1 cellular context compared by ENCODE assay signal in genomic region chr9:734831-735511, GRCh38.
A peak's percentile ranks its signal among the peaks of the same experiment; 100 is the strongest.
TF ChIP-seq lines count a peak whose summit lies in the region.

No MANE protein-coding gene starts in this region.

TF ChIP-seq in HepG2, 621 proteins besides CTCF, POLR2A, EP300 and RAD21 (continued from another document and continues in another):
- no peak for TF ChIP-seq ZNF709 (CRISPR knock-in tag; IDR thresholded peaks at IDR 0.05)
- no peak for TF ChIP-seq ZNF768 (CRISPR knock-in tag; IDR thresholded peaks at IDR 0.05)
- no peak for TF ChIP-seq PLRG1 (conservative IDR thresholded peaks at IDR 0.05)
- no peak for TF ChIP-seq NBN (conservative IDR thresholded peaks at IDR 0.05)
- no peak for TF ChIP-seq ARNT (IDR thresholded peaks at IDR 0.05)
- TF ChIP-seq ZNF180 (CRISPR knock-in tag; IDR thresholded peaks at IDR 0.05; ENCODE audit: borderline replicate concordance, low read depth): no peak
- TF ChIP-seq ZNF468 (CRISPR knock-in tag; IDR thresholded peaks at IDR 0.05): no peak
- no peak for TF ChIP-seq KMT2B (CRISPR knock-in tag; IDR thresholded peaks at IDR 0.05)
- peak; percentile 42; the same call in 1 of the 2 replicates for TF ChIP-seq NR2F6 (IDR thresholded peaks at IDR 0.05)
- peak; percentile 75 for TF ChIP-seq NR2F6 (CRISPR knock-in tag; IDR thresholded peaks at IDR 0.05)
- no peak for TF ChIP-seq PREB (CRISPR knock-in tag; IDR thresholded peaks at IDR 0.05)
- no peak for TF ChIP-seq ZNF251 (CRISPR knock-in tag; IDR thresholded peaks at IDR 0.05)
- TF ChIP-seq ZNF552 (CRISPR knock-in tag; IDR thresholded peaks at IDR 0.05; ENCODE audit: borderline replicate concordance): no peak
- no peak for TF ChIP-seq ZNF878 (CRISPR knock-in tag; IDR thresholded peaks at IDR 0.05)
- TF ChIP-seq GFI1 (CRISPR knock-in tag; IDR thresholded peaks at IDR 0.05; ENCODE audit: borderline replicate concordance): no peak
- no peak for TF ChIP-seq ZNF629 (CRISPR knock-in tag; conservative IDR thresholded peaks at IDR 0.05)
- TF ChIP-seq RFXANK (CRISPR knock-in tag; IDR thresholded peaks at IDR 0.05): no peak
- 0 out of 2 replicates have a peak, but pooled peaks have one; percentile 61 for TF ChIP-seq ZBTB26 (CRISPR knock-in tag; IDR thresholded peaks at IDR 0.05; ENCODE audit: borderline replicate concordance)
- no peak for TF ChIP-seq MTF1 (CRISPR knock-in tag; IDR thresholded peaks at IDR 0.05)
- TF ChIP-seq HOXA7 (CRISPR knock-in tag; IDR thresholded peaks at IDR 0.05): no peak
- TF ChIP-seq PHF5A (CRISPR knock-in tag; IDR thresholded peaks at IDR 0.05; ENCODE audit: low read depth, unreplicated experiment): no peak
- no peak for TF ChIP-seq ZNF891 (CRISPR knock-in tag; IDR thresholded peaks at IDR 0.05)
- TF ChIP-seq ZFP1 (CRISPR knock-in tag; IDR thresholded peaks at IDR 0.05): no peak
- no peak for TF ChIP-seq MYNN (CRISPR knock-in tag; IDR thresholded peaks at IDR 0.05; ENCODE audit: low read depth)
- no peak for TF ChIP-seq ZNF329 (CRISPR knock-in tag; IDR thresholded peaks at IDR 0.05; ENCODE audit: low read depth)
- no peak for TF ChIP-seq PRDM15 (CRISPR knock-in tag; IDR thresholded peaks at IDR 0.05)
- no peak for TF ChIP-seq LBX2 (CRISPR knock-in tag; IDR thresholded peaks at IDR 0.05; ENCODE audit: borderline replicate concordance)
- peak; percentile 43; the same call in 1 of the 2 replicates for TF ChIP-seq GATAD1 (CRISPR knock-in tag; IDR thresholded peaks at IDR 0.05)
- TF ChIP-seq ZNF121 (CRISPR knock-in tag; IDR thresholded peaks at IDR 0.05): no peak
- TF ChIP-seq AKNA (CRISPR knock-in tag; IDR thresholded peaks at IDR 0.05; ENCODE audit: borderline replicate concordance): no peak
- TF ChIP-seq, protein P1, sequence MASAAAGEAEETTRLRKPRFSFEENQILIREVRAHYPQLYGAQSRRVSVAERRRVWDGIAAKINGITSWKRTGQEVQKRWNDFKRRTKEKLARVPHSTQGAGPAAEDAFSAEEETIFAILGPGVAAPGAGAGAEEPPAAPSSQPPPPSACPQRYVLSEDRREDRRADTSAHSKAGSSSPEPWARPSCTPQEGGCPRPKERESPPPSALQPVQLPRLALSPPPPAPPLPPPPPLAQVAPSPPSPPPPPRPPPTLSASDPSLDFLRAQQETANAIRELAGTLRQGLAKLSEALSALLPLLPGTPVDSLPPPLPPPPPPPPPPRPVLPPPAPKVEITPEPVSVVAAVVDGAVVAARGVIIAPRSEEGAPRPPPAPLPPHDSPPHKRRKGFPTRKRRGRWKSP (CRISPR knock-in tag; IDR thresholded peaks at IDR 0.05): no peak
- TF ChIP-seq, protein P2, sequence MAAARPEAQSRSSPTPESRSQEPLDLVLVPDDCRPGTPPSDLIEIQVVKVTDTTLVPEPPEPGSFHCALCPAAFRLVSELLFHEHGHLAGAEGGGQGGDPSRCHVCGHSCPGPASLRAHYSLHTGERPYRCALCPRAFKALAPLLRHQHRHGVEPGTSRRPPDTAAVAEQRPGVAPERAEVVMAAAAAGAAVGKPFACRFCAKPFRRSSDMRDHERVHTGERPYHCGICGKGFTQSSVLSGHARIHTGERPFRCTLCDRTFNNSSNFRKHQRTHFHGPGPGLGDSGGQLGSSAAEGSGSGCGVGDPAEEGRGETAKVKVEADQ (CRISPR knock-in tag; IDR thresholded peaks at IDR 0.05; ENCODE audit: borderline replicate concordance): no peak
- TF ChIP-seq JUN (CRISPR knock-in tag; IDR thresholded peaks at IDR 0.05): peak; percentile 64; the same call in 1 of the 2 replicates
- no peak for TF ChIP-seq ZSCAN30 (CRISPR knock-in tag; IDR thresholded peaks at IDR 0.05)
- no peak for TF ChIP-seq ZNF580 (CRISPR knock-in tag; IDR thresholded peaks at IDR 0.05; ENCODE audit: borderline replicate concordance, low read depth)
- TF ChIP-seq, protein P3, sequence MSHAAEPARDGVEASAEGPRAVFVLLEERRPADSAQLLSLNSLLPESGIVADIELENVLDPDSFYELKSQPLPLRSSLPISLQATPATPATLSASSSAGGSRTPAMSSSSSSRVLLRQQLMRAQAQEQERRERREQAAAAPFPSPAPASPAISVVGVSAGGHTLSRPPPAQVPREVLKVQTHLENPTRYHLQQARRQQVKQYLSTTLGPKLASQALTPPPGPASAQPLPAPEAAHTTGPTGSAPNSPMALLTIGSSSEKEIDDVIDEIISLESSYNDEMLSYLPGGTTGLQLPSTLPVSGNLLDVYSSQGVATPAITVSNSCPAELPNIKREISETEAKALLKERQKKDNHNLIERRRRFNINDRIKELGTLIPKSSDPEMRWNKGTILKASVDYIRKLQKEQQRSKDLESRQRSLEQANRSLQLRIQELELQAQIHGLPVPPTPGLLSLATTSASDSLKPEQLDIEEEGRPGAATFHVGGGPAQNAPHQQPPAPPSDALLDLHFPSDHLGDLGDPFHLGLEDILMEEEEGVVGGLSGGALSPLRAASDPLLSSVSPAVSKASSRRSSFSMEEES (CRISPR knock-in tag; IDR thresholded peaks at IDR 0.05): peak; percentile 84
- TF ChIP-seq, protein P4, sequence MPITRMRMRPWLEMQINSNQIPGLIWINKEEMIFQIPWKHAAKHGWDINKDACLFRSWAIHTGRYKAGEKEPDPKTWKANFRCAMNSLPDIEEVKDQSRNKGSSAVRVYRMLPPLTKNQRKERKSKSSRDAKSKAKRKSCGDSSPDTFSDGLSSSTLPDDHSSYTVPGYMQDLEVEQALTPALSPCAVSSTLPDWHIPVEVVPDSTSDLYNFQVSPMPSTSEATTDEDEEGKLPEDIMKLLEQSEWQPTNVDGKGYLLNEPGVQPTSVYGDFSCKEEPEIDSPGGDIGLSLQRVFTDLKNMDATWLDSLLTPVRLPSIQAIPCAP (CRISPR knock-in tag; IDR thresholded peaks at IDR 0.05; ENCODE audit: low read depth): no peak
- TF ChIP-seq RFXAP (CRISPR knock-in tag; IDR thresholded peaks at IDR 0.05; ENCODE audit: borderline replicate concordance): no peak
- no peak for TF ChIP-seq MBNL3 (CRISPR knock-in tag; conservative IDR thresholded peaks at IDR 0.05)
- no peak for TF ChIP-seq SMARCC2 (IDR thresholded peaks at IDR 0.05)
- peak; percentile 21; the same call in 1 of the 2 replicates for TF ChIP-seq ZNF292 (CRISPR knock-in tag; IDR thresholded peaks at IDR 0.05; ENCODE audit: borderline replicate concordance, low read depth)
- TF ChIP-seq ZBTB37 (CRISPR knock-in tag; IDR thresholded peaks at IDR 0.05): no peak
- TF ChIP-seq, protein P5, sequence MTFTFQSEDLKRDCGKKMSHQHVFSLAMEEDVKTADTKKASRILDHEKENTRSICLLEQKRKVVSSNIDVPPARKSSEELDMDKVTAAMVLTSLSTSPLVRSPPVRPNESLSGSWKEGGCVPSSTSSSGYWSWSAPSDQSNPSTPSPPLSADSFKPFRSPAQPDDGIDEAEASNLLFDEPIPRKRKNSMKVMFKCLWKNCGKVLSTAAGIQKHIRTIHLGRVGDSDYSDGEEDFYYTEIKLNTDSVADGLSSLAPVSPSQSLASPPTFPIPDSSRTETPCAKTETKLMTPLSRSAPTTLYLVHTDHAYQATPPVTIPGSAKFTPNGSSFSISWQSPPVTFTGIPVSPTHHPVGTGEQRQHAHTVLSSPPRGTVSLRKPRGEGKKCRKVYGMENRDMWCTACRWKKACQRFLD (CRISPR knock-in tag; IDR thresholded peaks at IDR 0.05; ENCODE audit: borderline replicate concordance): no peak
